In the genomic region with DNA sequence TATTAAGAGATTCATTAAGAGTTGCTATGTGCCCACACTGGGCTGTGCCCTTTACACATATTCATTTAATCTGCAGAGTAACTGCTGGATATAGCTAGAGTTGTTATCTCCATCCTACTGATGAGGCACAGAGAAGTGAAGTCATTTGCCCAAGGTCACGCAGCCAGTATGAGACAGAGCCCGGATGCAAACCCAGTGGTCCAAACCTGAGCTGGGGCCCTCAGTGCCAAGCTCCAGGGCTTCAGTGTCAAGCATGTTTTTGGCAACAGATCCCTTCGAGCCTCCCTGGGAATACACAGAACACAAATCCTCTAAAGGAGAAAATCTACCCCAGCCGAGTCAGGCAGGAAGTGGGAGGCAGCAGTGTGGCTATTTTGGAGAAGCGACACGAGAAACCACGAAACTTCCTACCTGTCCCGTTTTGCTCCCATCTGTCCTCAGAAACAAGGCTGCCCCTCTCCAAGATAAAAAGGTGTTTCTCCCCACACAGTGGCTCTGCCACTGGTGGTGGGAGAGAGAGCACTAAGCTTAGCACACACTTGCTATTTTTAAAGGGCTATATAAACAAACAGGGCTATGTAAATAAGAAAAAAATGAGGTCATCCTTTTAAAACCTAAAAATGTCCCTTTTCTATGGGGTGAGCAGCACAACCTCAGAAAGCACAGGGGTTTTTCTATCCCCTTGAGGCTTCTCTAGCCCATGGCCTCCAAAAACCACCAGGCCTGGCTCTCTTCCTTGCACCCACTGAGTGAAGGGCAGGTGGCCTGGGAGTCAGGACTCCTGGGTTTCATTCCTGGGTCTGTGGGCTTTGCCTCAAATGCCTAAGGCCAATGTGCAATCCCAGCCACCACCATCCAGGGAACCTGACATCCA, we compare ENCODE assay signal across 9 cellular contexts.
A peak's percentile ranks its signal among the peaks of the same experiment; 100 is the strongest.
DNase-seq lines count a peak whose midpoint lies in the region; ATAC-seq and TF ChIP-seq lines count a peak whose summit lies in the region.
"Had no signal": no experiment of that assay in that cellular context is flagged by ENCODE, and none has a peak within 500 bp of the region (broad histone marks: within the 10 kb centered on the region; RNA-seq: fewer than 3 reads in every experiment).

No MANE protein-coding gene starts in this region.

- intact Hi-C loops in A673 (cut with micrococcal nuclease; ENCODE audit: unreplicated experiment), result no loop called here
- intact Hi-C loops in Calu3 (cut with micrococcal nuclease; ENCODE audit: unreplicated experiment), result no loop called here

- H3K4me1 ChIP-seq in OCI-LY1 (ENCODE audit: insufficient read depth, low read length, severe bottlenecking) (peaks cover 64% of the 10 kb centered on the region), smooth muscle cell (ENCODE audit: low read depth) (peaks cover 4% of the 10 kb centered on the region), A673 (ENCODE audit: insufficient read depth, low read length, poor library complexity, severe bottlenecking) (no peaks in the 10 kb centered on the region)

- H3F3A ChIP-seq in OCI-LY1 (ENCODE audit: insufficient read depth, low read length), result no peaks in the 10 kb centered on the region
- no peaks in the 10 kb centered on the region for H3F3A ChIP-seq in smooth muscle cell (ENCODE audit: low read depth)

- H3K9me2 ChIP-seq in OCI-LY1 (ENCODE audit: low read depth, low read length), result no peaks in the 10 kb centered on the region

- H3K27me3 ChIP-seq in OCI-LY1 (ENCODE audit: insufficient read depth, low read length), result no peaks in the 10 kb centered on the region
- H3K27me3 ChIP-seq in smooth muscle cell (ENCODE audit: low read depth), result no peaks in the 10 kb centered on the region
- H3K27me3 ChIP-seq in A673 (replicated peaks; ENCODE audit: insufficient read depth, low read depth, low read length, poor library complexity), result no peaks in the 10 kb centered on the region

- H4K20me1 ChIP-seq in OCI-LY1 (ENCODE audit: insufficient read depth, low read length) (no peaks in the 10 kb centered on the region), smooth muscle cell (ENCODE audit: low read depth) (peaks cover 5% of the 10 kb centered on the region)

- H3K9ac ChIP-seq in OCI-LY1 (ENCODE audit: low read length), result peak overlapping the region; percentile 56
- no peak overlapping the region for H3K9ac ChIP-seq in smooth muscle cell (ENCODE audit: low read depth)

- no peak for DNase-seq in T-helper 2 cell treated with Interferon-gamma antibody and Interleukin-4, amounts not matched to agents 5 μg/mL and 100 μg/mL, for 36 hours (ENCODE audit: low spot score)
- DNase-seq in T-helper 2 cell (no peak), smooth muscle cell (lab: John Stamatoyannopoulos, UW; ENCODE audit: unreplicated experiment) (no peak), A673 (ENCODE audit: low spot score) (no peak), Calu3 (no peak), cerebellar cortex (ENCODE audit: low spot score) (no peak)

- H2AFZ ChIP-seq in OCI-LY1 (ENCODE audit: low read length), result no peak overlapping the region
- H2AFZ ChIP-seq in smooth muscle cell (ENCODE audit: low read depth), result no peak overlapping the region

- H3K4me3 ChIP-seq in OCI-LY1 (ENCODE audit: low read depth, low read length, poor library complexity, severe bottlenecking) (peak overlapping the region; percentile 48), smooth muscle cell (no peak overlapping the region), A673 (ENCODE audit: low read depth, low read length, poor library complexity, severe bottlenecking) (no peak overlapping the region)
- H3K4me3 ChIP-seq: SK-N-MC had no signal

- peak overlapping the region; percentile 51 for H3K4me3 Mint-ChIP-seq in T-helper 2 cell treated with Interferon-gamma antibody and Interleukin-4, amounts not matched to agents 5 μg/mL and 100 μg/mL, for 36 hours
- no peak overlapping the region for H3K4me3 Mint-ChIP-seq in Calu3 (ENCODE audit: low read depth, unreplicated experiment)

- H3K9me3 ChIP-seq in OCI-LY1 (ENCODE audit: low read length) (no peaks in the 10 kb centered on the region), smooth muscle cell (replicated peaks; ENCODE audit: low read depth) (no peaks in the 10 kb centered on the region), A673 (ENCODE audit: low read depth, low read length, poor library complexity, severe bottlenecking) (no peaks in the 10 kb centered on the region)

- 27% methylated on average over 8 of the region's 8 CpGs for WGBS in smooth muscle cell (ENCODE audit: low lambda C conversion rate)

- H3K4me1 Mint-ChIP-seq in T-helper 2 cell treated with Interferon-gamma antibody and Interleukin-4, amounts not matched to agents 5 μg/mL and 100 μg/mL, for 36 hours (ENCODE audit: low read depth), result peaks cover 35% of the 10 kb centered on the region
- H3K4me1 Mint-ChIP-seq in Calu3 (ENCODE audit: low read depth, unreplicated experiment), result peaks cover 8% of the 10 kb centered on the region

- CTCF ChIA-PET in A673 (lab: Charles Lee) (no interaction called here), Calu3 (lab: Charles Lee) (interaction anchor here (0.9 kb wide), 1 partner anchor 80 kb away, joined by 3 read pairs; no protein-coding TSS in a partner anchor)

- H3K27ac ChIP-seq in OCI-LY1 (ENCODE audit: low read depth, low read length, poor library complexity, severe bottlenecking) (peak overlapping the region; percentile 85), smooth muscle cell (ENCODE audit: low read depth) (peak overlapping the region; percentile 74), A673 (ENCODE audit: low read depth, low read length, poor library complexity, severe bottlenecking) (no peak overlapping the region)
- H3K27ac ChIP-seq: SK-N-MC had no signal

- POLR2A ChIA-PET in A673 (lab: Charles Lee; ENCODE audit: low non-redundant PET), result no interaction called here

- H3K36me3 Mint-ChIP-seq in T-helper 2 cell treated with Interferon-gamma antibody and Interleukin-4, amounts not matched to agents 5 μg/mL and 100 μg/mL, for 36 hours (ENCODE audit: low read depth), result peaks cover 11% of the 10 kb centered on the region
- H3K36me3 Mint-ChIP-seq in Calu3 (ENCODE audit: insufficient read depth, unreplicated experiment), result no peaks in the 10 kb centered on the region

- H3K27ac Mint-ChIP-seq in T-helper 2 cell treated with Interferon-gamma antibody and Interleukin-4, amounts not matched to agents 5 μg/mL and 100 μg/mL, for 36 hours, result peak overlapping the region; percentile 52
- no peak overlapping the region for H3K27ac Mint-ChIP-seq in Calu3 (ENCODE audit: unreplicated experiment)

- H3K36me3 ChIP-seq in OCI-LY1 (ENCODE audit: insufficient read depth, low read length), result peaks cover 3% of the 10 kb centered on the region; the same call in 1 of the 2 replicates
- H3K36me3 ChIP-seq in smooth muscle cell (ENCODE audit: low read depth), result no peaks in the 10 kb centered on the region
- H3K36me3 ChIP-seq in A673 (ENCODE audit: insufficient read depth, low read length, poor library complexity, severe bottlenecking), result no peaks in the 10 kb centered on the region

- TF ChIP-seq CTCF in OCI-LY1 (IDR thresholded peaks at IDR 0.05; ENCODE audit: low read length) (no peak), smooth muscle cell (IDR thresholded peaks at IDR 0.05; ENCODE audit: borderline replicate concordance, insufficient read depth, poor library complexity, severe bottlenecking) (no peak), A673 (conservative IDR thresholded peaks at IDR 0.05; ENCODE audit: low read depth, low read length) (no peak), Calu3 (IDR thresholded peaks at IDR 0.05; ENCODE audit: unreplicated experiment) (no peak)

- ATAC-seq in HG02798 (IDR thresholded peaks at IDR 0.05; ENCODE audit: poor library complexity, unreplicated experiment), result peak; percentile 81

- H3K4me2 ChIP-seq in OCI-LY1 (ENCODE audit: low read length) (peak overlapping the region; percentile 74), smooth muscle cell (peak overlapping the region; percentile 67)

- H3K79me2 ChIP-seq in OCI-LY1 (ENCODE audit: insufficient read depth, low read length) (no peaks in the 10 kb centered on the region), smooth muscle cell (ENCODE audit: low read depth) (peaks cover 12% of the 10 kb centered on the region)

- H3K9me3 Mint-ChIP-seq in T-helper 2 cell treated with Interferon-gamma antibody and Interleukin-4, amounts not matched to agents 5 μg/mL and 100 μg/mL, for 36 hours, result no peaks in the 10 kb centered on the region
- no peaks in the 10 kb centered on the region for H3K9me3 Mint-ChIP-seq in Calu3 (ENCODE audit: low read depth, unreplicated experiment)

- H3K27me3 Mint-ChIP-seq in T-helper 2 cell treated with Interferon-gamma antibody and Interleukin-4, amounts not matched to agents 5 μg/mL and 100 μg/mL, for 36 hours (ENCODE audit: low read depth), result no peaks in the 10 kb centered on the region
- H3K27me3 Mint-ChIP-seq in Calu3 (ENCODE audit: unreplicated experiment), result peaks cover 13% of the 10 kb centered on the region

- BruUV-seq in A673 (replicated peaks; lab: Mats Ljungman, UMichigan) (no TSS peak), Calu3 (replicated peaks; lab: Mats Ljungman, UMichigan) (no TSS peak)
